ENCODE assay signal across 9 cellular contexts in the genomic region with DNA sequence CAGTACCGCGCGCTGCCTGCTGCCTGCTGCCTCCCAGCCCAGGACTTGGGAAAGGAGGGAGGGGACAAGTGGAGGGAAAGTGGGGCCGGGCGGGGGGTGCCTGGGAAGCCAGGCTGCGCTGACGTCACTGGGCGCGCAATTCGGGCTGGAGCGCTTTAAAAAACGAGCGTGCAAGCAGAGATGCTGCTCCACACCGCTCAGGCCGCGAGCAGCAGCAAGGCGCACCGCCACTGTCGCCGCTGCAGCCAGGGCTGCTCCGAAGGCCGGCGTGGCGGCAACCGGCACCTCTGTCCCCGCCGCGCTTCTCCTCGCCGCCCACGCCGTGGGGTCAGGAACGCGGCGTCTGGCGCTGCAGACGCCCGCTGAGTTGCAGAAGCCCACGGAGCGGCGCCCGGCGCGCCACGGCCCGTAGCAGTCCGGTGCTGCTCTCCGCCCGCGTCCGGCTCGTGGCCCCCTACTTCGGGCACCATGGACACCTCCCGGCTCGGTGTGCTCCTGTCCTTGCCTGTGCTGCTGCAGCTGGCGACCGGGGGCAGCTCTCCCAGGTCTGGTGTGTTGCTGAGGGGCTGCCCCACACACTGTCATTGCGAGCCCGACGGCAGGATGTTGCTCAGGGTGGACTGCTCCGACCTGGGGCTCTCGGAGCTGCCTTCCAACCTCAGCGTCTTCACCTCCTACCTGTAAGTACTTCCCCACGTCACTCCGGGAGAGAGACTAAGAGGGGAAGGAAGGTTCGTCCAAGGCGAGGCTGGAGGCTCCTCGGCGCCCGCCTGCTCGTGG. TPM values are rescaled to one million over a fixed set of nuclear protein-coding genes. Genes with fewer than 3 reads are reported as not detected.
A peak's percentile ranks its signal among the peaks of the same experiment; 100 is the strongest.
DNase-seq lines count a peak whose midpoint lies in the region; ATAC-seq and TF ChIP-seq lines count a peak whose summit lies in the region.
"Had no signal": no experiment of that assay in that cellular context is flagged by ENCODE, and none has a peak within 500 bp of the region (broad histone marks: within the 10 kb centered on the region; RNA-seq: fewer than 3 reads in every experiment).

TSS of gene LGR5 (plus strand) at position 186 of the 780 bp plus-strand sequence. CDS start at position 469, 283 bp downstream.

- peak within 1 kb of the TSS; percentile 58 to 61 for H3K4me3 Mint-ChIP-seq in effector memory CD8-positive, alpha-beta T cell

- H3K4me1 ChIP-seq in SK-N-SH (ENCODE audit: control insufficient read depth in 1 of 2, insufficient read depth in 2 of 2, low read depth in 1 of 2, low read length in 1 of 2) (peaks cover 8 to 21% of the 10 kb centered on the region in 2 experiments; a peak in 3 of 4 replicates), thoracic aorta (ENCODE audit: control insufficient read depth in 1 of 2, low read depth in 2 of 2) (peaks cover 0 to 10% of the 10 kb centered on the region in 2 donors)

- H3K36me3 Mint-ChIP-seq in effector memory CD8-positive, alpha-beta T cell (ENCODE audit: insufficient read depth), result no peaks in the 10 kb centered on the region

- POLR2A ChIA-PET in SK-N-SH (lab: Yijun Ruan, JAX), result no interaction called here

- TF ChIP-seq RAD21 in SK-N-SH (IDR thresholded peaks at IDR 0.05; ENCODE audit: low read length), result no peak; the same call in 1 of the 2 replicates

- H3K4me3 ChIP-seq in SK-N-SH (ENCODE audit: low read depth in 2 of 2, low read length in 1 of 2) (peak within 1 kb of the TSS; percentile 57), thoracic aorta (peak within 1 kb of the TSS; percentile 79)

- 0% methylated on average over 10 of the region's 71 CpGs for WGBS in SK-N-SH (ENCODE audit: low lambda C conversion rate)

- DNase-seq in D341Med (ENCODE audit: low spot score), result peak; percentile 76
- peak; percentile 91 for DNase-seq in SK-N-SH
- no peak for DNase-seq in effector memory CD8-positive, alpha-beta T cell
- DNase-seq in lung microvascular endothelial cell (ENCODE audit: low read depth in 2 of 2), result peak; percentile 21 to 33
- no peak for DNase-seq in thoracic aorta (ENCODE audit: low spot score)
- DNase-seq in activated effector memory CD4-positive, alpha-beta T cell treated with anti-CD3 and anti-CD28 coated beads, Interleukin-2, amount 50 U/mL, for 16 hours, result no peak

- no peak for TF ChIP-seq CTCF in SK-N-SH (IDR thresholded peaks at IDR 0.05)
- TF ChIP-seq CTCF in thoracic aorta (IDR thresholded peaks at IDR 0.05), result no peak

- H3K36me3 ChIP-seq in SK-N-SH (replicated peaks in 1 of 2; ENCODE audit: control insufficient read depth in 1 of 2, insufficient read depth in 2 of 2, low read length in 1 of 2) (no peaks in the 10 kb centered on the region), thoracic aorta (no peaks in the 10 kb centered on the region)

- no peaks in the 10 kb centered on the region for H4K20me1 ChIP-seq in SK-N-SH (ENCODE audit: insufficient read depth)

- ATAC-seq in HG02798 (IDR thresholded peaks at IDR 0.05; ENCODE audit: poor library complexity, unreplicated experiment), result peak; percentile 31
- ATAC-seq in effector memory CD8-positive, alpha-beta T cell (replicated peaks), result no peak
- ATAC-seq in thoracic aorta (ENCODE audit: insufficient number of reproducible peaks, low FRiP score, low read depth), result no peak
- no peak for ATAC-seq in HG03045 (IDR thresholded peaks at IDR 0.05; ENCODE audit: unreplicated experiment)

- H3K27me3 Mint-ChIP-seq in effector memory CD8-positive, alpha-beta T cell, result peaks cover 45 to 71% of the 10 kb centered on the region in 2 donors

- peaks cover 5 to 12% of the 10 kb centered on the region in 2 donors for H3K9me3 Mint-ChIP-seq in effector memory CD8-positive, alpha-beta T cell

- H3K27me3 ChIP-seq in SK-N-SH (ENCODE audit: insufficient read depth) (peaks cover 30% of the 10 kb centered on the region), thoracic aorta (replicated peaks; ENCODE audit: insufficient read depth) (no peaks in the 10 kb centered on the region)

- peak within 1 kb of the TSS in 1 of 2 experiments; percentile 50; a peak in 1 of 4 replicates for H3K27ac ChIP-seq in SK-N-SH (ENCODE audit: low read depth in 2 of 2, low read length in 1 of 2)
- peak within 1 kb of the TSS in 1 of 2 donors; percentile 15 for H3K27ac ChIP-seq in thoracic aorta

- no peak for TF ChIP-seq EP300 in SK-N-SH (IDR thresholded peaks at IDR 0.05; ENCODE audit: borderline replicate concordance in 1 of 2, low read depth in 1 of 2, low read length in 1 of 2)

- no peak within 1 kb of the TSS for H3K27ac Mint-ChIP-seq in effector memory CD8-positive, alpha-beta T cell

- H3K4me1 Mint-ChIP-seq in effector memory CD8-positive, alpha-beta T cell (ENCODE audit: low read depth in 2 of 2), result peaks cover 11 to 16% of the 10 kb centered on the region in 2 donors

- no peaks in the 10 kb centered on the region for H3F3A ChIP-seq in SK-N-SH (replicated peaks; ENCODE audit: insufficient read depth)

- CTCF ChIA-PET in SK-N-SH (lab: Yijun Ruan, JAX), result interaction anchor here (0.6 to 3.4 kb wide), 10 partner anchors 10 to 197 kb away, joined by 3 to 13 read pairs (median 4); no protein-coding TSS in a partner anchor

- H2AFZ ChIP-seq in SK-N-SH (ENCODE audit: low read depth), result peak within 1 kb of the TSS; percentile 63

- H3K9me2 ChIP-seq in SK-N-SH, result no peaks in the 10 kb centered on the region

- H3K9ac ChIP-seq in SK-N-SH, result no peak within 1 kb of the TSS

- no peaks in the 10 kb centered on the region for H3K79me2 ChIP-seq in SK-N-SH (ENCODE audit: insufficient read depth)

- no peaks in the 10 kb centered on the region for H3K9me3 ChIP-seq in SK-N-SH
- H3K9me3 ChIP-seq in thoracic aorta, result no peaks in the 10 kb centered on the region

- H3K4me2 ChIP-seq in SK-N-SH, result peak within 1 kb of the TSS; percentile 84

TF ChIP-seq in SK-N-SH, 30 proteins besides CTCF, POLR2A, EP300 and RAD21:
- TF ChIP-seq, protein P1, sequence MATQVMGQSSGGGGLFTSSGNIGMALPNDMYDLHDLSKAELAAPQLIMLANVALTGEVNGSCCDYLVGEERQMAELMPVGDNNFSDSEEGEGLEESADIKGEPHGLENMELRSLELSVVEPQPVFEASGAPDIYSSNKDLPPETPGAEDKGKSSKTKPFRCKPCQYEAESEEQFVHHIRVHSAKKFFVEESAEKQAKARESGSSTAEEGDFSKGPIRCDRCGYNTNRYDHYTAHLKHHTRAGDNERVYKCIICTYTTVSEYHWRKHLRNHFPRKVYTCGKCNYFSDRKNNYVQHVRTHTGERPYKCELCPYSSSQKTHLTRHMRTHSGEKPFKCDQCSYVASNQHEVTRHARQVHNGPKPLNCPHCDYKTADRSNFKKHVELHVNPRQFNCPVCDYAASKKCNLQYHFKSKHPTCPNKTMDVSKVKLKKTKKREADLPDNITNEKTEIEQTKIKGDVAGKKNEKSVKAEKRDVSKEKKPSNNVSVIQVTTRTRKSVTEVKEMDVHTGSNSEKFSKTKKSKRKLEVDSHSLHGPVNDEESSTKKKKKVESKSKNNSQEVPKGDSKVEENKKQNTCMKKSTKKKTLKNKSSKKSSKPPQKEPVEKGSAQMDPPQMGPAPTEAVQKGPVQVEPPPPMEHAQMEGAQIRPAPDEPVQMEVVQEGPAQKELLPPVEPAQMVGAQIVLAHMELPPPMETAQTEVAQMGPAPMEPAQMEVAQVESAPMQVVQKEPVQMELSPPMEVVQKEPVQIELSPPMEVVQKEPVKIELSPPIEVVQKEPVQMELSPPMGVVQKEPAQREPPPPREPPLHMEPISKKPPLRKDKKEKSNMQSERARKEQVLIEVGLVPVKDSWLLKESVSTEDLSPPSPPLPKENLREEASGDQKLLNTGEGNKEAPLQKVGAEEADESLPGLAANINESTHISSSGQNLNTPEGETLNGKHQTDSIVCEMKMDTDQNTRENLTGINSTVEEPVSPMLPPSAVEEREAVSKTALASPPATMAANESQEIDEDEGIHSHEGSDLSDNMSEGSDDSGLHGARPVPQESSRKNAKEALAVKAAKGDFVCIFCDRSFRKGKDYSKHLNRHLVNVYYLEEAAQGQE (IDR thresholded peaks at IDR 0.05; ENCODE audit: low read depth, low read length), result peak; percentile 76
- TF ChIP-seq FOXM1 (IDR thresholded peaks at IDR 0.05; ENCODE audit: low read depth) (no peak), FOXJ3 (CRISPR knock-in tag; IDR thresholded peaks at IDR 0.05) (0 out of 2 replicates have a peak, but pooled peaks have one; percentile 3), MXI1 (IDR thresholded peaks at IDR 0.05; ENCODE audit: low read depth, low read length) (peak; percentile 96), CHD2 (IDR thresholded peaks at IDR 0.05; ENCODE audit: low read length, partially characterized antibody) (no peak), USF2 (IDR thresholded peaks at IDR 0.05; ENCODE audit: borderline replicate concordance, low read depth, low read length) (no peak)

RNA-seq across cellular contexts. Expression of gene LGR5, which starts in this region (rescaled TPM):
- polyA plus RNA-seq in SK-N-SH (2012; rRNA removed), result 1.4 and 5.6 TPM in 2 replicates
- 4.3 and 5.8 TPM in 2 replicates for polyA plus RNA-seq in SK-N-SH (2012; cell fraction: cytosol; rRNA removed)
- 6.3 and 6.5 TPM in 2 replicates for polyA plus RNA-seq in SK-N-SH (2012; cell fraction: nucleus; rRNA removed)
- not detected in 2 replicates for total RNA-seq in lung microvascular endothelial cell
- total RNA-seq in thoracic aorta, result 1 to 10 TPM; 1.8 to 7.4 TPM
- total RNA-seq: NCI-H460 had no signal

Comparison
In these comparisons a context has a peak if more than half of its experiments do, and no peak if none do; other contexts are left out.
1. Peak in DNase-seq in lung microvascular endothelial cell; RNA of the gene not detected or under 1 TPM.
2. DNase-seq: peak in D341Med (single experiment) and SK-N-SH (single experiment); none in effector memory CD8-positive, alpha-beta T cell (0 of 3), thoracic aorta (single experiment) and activated effector memory CD4-positive, alpha-beta T cell treated with anti-CD3 and anti-CD28 coated beads, Interleukin-2, amount 50 U/mL, for 16 hours (single experiment).